ENCODE assay signal across 23 cellular contexts in genomic region chr18:60322591-60322990, GRCh38. TPM values are rescaled to one million over a fixed set of nuclear protein-coding genes. Genes with fewer than 3 reads are reported as not detected.
DNase-seq lines count a peak whose midpoint lies in the region; FAIRE-seq and TF ChIP-seq lines count a peak whose summit lies in the region.
"Had no signal": no experiment of that assay in that cellular context is flagged by ENCODE, and none has a peak within 500 bp of the region (broad histone marks: within the 10 kb centered on the region; RNA-seq: fewer than 3 reads in every experiment).

No MANE protein-coding gene starts in this region.

- no peak overlapping the region for H3K4me3 ChIP-seq in AG09309 (ENCODE audit: control insufficient read depth, low read depth, low read length)
- H3K4me3 ChIP-seq: BLaER1, PC-9 had no signal

- TF ChIP-seq POLR2A in GM12892 (IDR thresholded peaks at IDR 0.05; ENCODE audit: low read depth, low read length): no peak

- intact Hi-C loops in activated T-helper 1 cell treated with anti-CD3 and anti-CD28 coated beads, Interleukin-12 subunit alpha, Interleukin-12 subunit beta, Interleukin-2, Interleukin-4 antibody, amounts not matched to agents 30 ng/mL and 10 ng/mL and 1 ng/mL, durations not matched to agents 14 hours and 24 hours and 36 hours (cut with micrococcal nuclease): no loop called here

- no peak for TF ChIP-seq CTCF in AG09309 (IDR thresholded peaks at IDR 0.05; ENCODE audit: control insufficient read depth, insufficient read depth, low read depth, low read length, missing control alignments)

- no peak overlapping the region for H3K27ac Mint-ChIP-seq in activated T-helper 1 cell treated with anti-CD3 and anti-CD28 coated beads, Interleukin-12 subunit alpha, Interleukin-12 subunit beta, Interleukin-2, Interleukin-4 antibody, amounts not matched to agents 30 ng/mL and 10 ng/mL and 1 ng/mL, durations not matched to agents 14 hours and 24 hours and 36 hours
- H3K27ac Mint-ChIP-seq: CD4-positive, alpha-beta memory T cell; HFFc6 had no signal

- H3K36me3 Mint-ChIP-seq in activated T-helper 1 cell treated with anti-CD3 and anti-CD28 coated beads, Interleukin-12 subunit alpha, Interleukin-12 subunit beta, Interleukin-2, Interleukin-4 antibody, amounts not matched to agents 30 ng/mL and 10 ng/mL and 1 ng/mL, durations not matched to agents 14 hours and 24 hours and 36 hours (ENCODE audit: low read depth): no peaks in the 10 kb centered on the region
- H3K36me3 Mint-ChIP-seq: CD4-positive, alpha-beta memory T cell had no signal

- no peaks in the 10 kb centered on the region for H3K9me3 Mint-ChIP-seq in activated T-helper 1 cell treated with anti-CD3 and anti-CD28 coated beads, Interleukin-12 subunit alpha, Interleukin-12 subunit beta, Interleukin-2, Interleukin-4 antibody, amounts not matched to agents 30 ng/mL and 10 ng/mL and 1 ng/mL, durations not matched to agents 14 hours and 24 hours and 36 hours
- H3K9me3 Mint-ChIP-seq: HFFc6 had no signal

- no peak overlapping the region for H3K4me3 Mint-ChIP-seq in activated T-helper 1 cell treated with anti-CD3 and anti-CD28 coated beads, Interleukin-12 subunit alpha, Interleukin-12 subunit beta, Interleukin-2, Interleukin-4 antibody, amounts not matched to agents 30 ng/mL and 10 ng/mL and 1 ng/mL, durations not matched to agents 14 hours and 24 hours and 36 hours
- H3K4me3 Mint-ChIP-seq: CD4-positive, alpha-beta memory T cell; HFFc6 had no signal

- FAIRE-seq in GM12892 (lab: Jason Lieb, UNC): no peak
- FAIRE-seq: GM12891 had no signal

- DNase-seq in AG09309 (ENCODE audit: low read depth) (peak; percentile 4), NCI-H460 (ENCODE audit: extremely low read depth, low read depth) (peak; percentile 7), epithelial cell of prostate (ENCODE audit: low read depth, low spot score) (peak; percentile 14), iris pigment epithelial cell (ENCODE audit: low read depth) (peak; percentile 14), NCI-H2107 treated with DMSO at 0.1 percent for 48 hours (lab: John Stamatoyannopoulos, UW; ENCODE audit: unreplicated experiment) (no peak), GM12892 (ENCODE audit: insufficient read length) (no peak)
- no peak for DNase-seq in activated T-helper 1 cell treated with anti-CD3 and anti-CD28 coated beads, Interleukin-12 subunit alpha, Interleukin-12 subunit beta, Interleukin-2, Interleukin-4 antibody, amounts not matched to agents 30 ng/mL and 10 ng/mL and 1 ng/mL, durations not matched to agents 14 hours and 24 hours and 36 hours (ENCODE audit: low spot score)
- DNase-seq in activated CD4-positive, alpha-beta T cell treated with anti-CD3 and anti-CD28 coated beads, Interleukin-2, amount 50 U/mL, for 1 hour: no peak
- DNase-seq: Calu3; CD4-positive, alpha-beta memory T cell; GF-D8; H7; HFFc6; MV-4-11; NCI-H187; NCI-H226; NCI-H524 treated with DMSO at 0.1 percent for 48 hours; PC-9 had no signal

- H3K27ac ChIP-seq in epithelial cell of prostate: no peak overlapping the region
- H3K27ac ChIP-seq: BLaER1, KMS-11, PC-9, RWPE1 had no signal

- H3K4me1 Mint-ChIP-seq in activated T-helper 1 cell treated with anti-CD3 and anti-CD28 coated beads, Interleukin-12 subunit alpha, Interleukin-12 subunit beta, Interleukin-2, Interleukin-4 antibody, amounts not matched to agents 30 ng/mL and 10 ng/mL and 1 ng/mL, durations not matched to agents 14 hours and 24 hours and 36 hours (ENCODE audit: low read depth): no peaks in the 10 kb centered on the region
- H3K4me1 Mint-ChIP-seq: CD4-positive, alpha-beta memory T cell had no signal

- H3K27me3 Mint-ChIP-seq in activated T-helper 1 cell treated with anti-CD3 and anti-CD28 coated beads, Interleukin-12 subunit alpha, Interleukin-12 subunit beta, Interleukin-2, Interleukin-4 antibody, amounts not matched to agents 30 ng/mL and 10 ng/mL and 1 ng/mL, durations not matched to agents 14 hours and 24 hours and 36 hours (ENCODE audit: insufficient read depth): no peaks in the 10 kb centered on the region
- H3K27me3 Mint-ChIP-seq: CD4-positive, alpha-beta memory T cell had no signal

RNA-seq across cellular contexts. Expression of gene MC4R, which starts 50.0 kb away (rescaled TPM):
- total RNA-seq in NCI-H460 (2014; rRNA removed; shearing (Covaris generic)): not detected in 2 replicates
- polyA plus RNA-seq in NCI-H460 (2014; cell fraction: nucleus; rRNA removed): 0.12 TPM in 1 of 2 replicates, not detected in the other
- not detected in 2 replicates for total RNA-seq in activated T-helper 1 cell treated with anti-CD3 and anti-CD28 coated beads, Interleukin-12 subunit alpha, Interleukin-12 subunit beta, Interleukin-2, Interleukin-4 antibody, amounts not matched to agents 30 ng/mL and 10 ng/mL and 1 ng/mL, durations not matched to agents 14 hours and 24 hours and 36 hours
- polyA plus RNA-seq in GM12892 (2012; ENCODE audit: missing spikeins): not detected
- total RNA-seq: Calu3; CD4-positive, alpha-beta memory T cell; HFFc6; HT-29; PC-9 had no signal
- polyA plus RNA-seq: CD4-positive, alpha-beta memory T cell had no signal

Comparison
In these comparisons a context has a peak if more than half of its experiments do, and no peak if none do; other contexts are left out.
1. DNase-seq: peak in AG09309 (single experiment), NCI-H460 (single experiment), epithelial cell of prostate (single experiment) and iris pigment epithelial cell (single experiment); none in activated T-helper 1 cell treated with anti-CD3 and anti-CD28 coated beads, Interleukin-12 subunit alpha, Interleukin-12 subunit beta, Interleukin-2, Interleukin-4 antibody, amounts not matched to agents 30 ng/mL and 10 ng/mL and 1 ng/mL, durations not matched to agents 14 hours and 24 hours and 36 hours (single experiment), NCI-H2107 treated with DMSO at 0.1 percent for 48 hours (single experiment), GM12892 (single experiment) and activated CD4-positive, alpha-beta T cell treated with anti-CD3 and anti-CD28 coated beads, Interleukin-2, amount 50 U/mL, for 1 hour (single experiment).